Comparison of ENCODE assay signal across 16 cellular contexts in the genomic region with DNA sequence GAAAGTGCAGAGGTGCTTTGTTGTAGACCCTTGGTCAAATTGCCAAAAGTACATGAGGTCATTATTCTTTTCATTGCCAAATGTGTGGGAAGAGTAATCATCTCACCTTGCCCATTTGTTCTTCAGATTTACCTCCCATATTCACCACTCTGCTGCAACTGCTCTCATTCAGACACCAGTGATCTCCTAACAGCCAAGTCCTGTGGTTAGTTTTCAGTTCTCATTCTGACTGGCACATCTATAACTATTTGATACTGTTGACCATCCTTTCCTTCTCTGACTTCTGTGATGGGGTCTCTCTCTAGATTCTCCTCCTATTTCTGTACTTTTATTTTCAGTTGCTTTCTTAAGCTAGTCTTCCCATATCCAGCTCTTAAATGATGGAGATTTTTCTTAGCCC. TPM values are rescaled to one million over a fixed set of nuclear protein-coding genes. Genes with fewer than 3 reads are reported as not detected.
A peak's percentile ranks its signal among the peaks of the same experiment; 100 is the strongest.
DNase-seq lines count a peak whose midpoint lies in the region; ATAC-seq and TF ChIP-seq lines count a peak whose summit lies in the region.
"Had no signal": no experiment of that assay in that cellular context is flagged by ENCODE, and none has a peak within 500 bp of the region (broad histone marks: within the 10 kb centered on the region; RNA-seq: fewer than 3 reads in every experiment).

No MANE protein-coding gene starts in this region.

- intact Hi-C loops in A673 (cut with micrococcal nuclease; ENCODE audit: unreplicated experiment), result no loop called here
- intact Hi-C loops in lower leg skin (cut with DNase I; ENCODE audit: low total_unique reads), result no loop called here

- H3K27me3 ChIP-seq in A673 (replicated peaks; ENCODE audit: insufficient read depth, low read depth, low read length, poor library complexity), result no peaks in the 10 kb centered on the region

- no peak for DNase-seq in activated CD8-positive, alpha-beta memory T cell treated with anti-CD3 and anti-CD28 coated beads, Interleukin-2, amount 50 U/mL, for 48 hours
- DNase-seq in A673 (ENCODE audit: low spot score), result no peak
- no peak for DNase-seq in NOMO-1 treated with dmso at 0.1 percent for 144 hours (lab: John Stamatoyannopoulos, UW; ENCODE audit: unreplicated experiment)
- no peak for DNase-seq in lower leg skin (ENCODE audit: low spot score in 2 of 2)
- DNase-seq: activated B cell treated with CpG ODN at 0.5 μM for 24 hours, foreskin fibroblast, naive B cell, NCI-H146, NCI-H526, SW 1271, trophoblast cell had no signal

- CTCF ChIA-PET in A673 (lab: Charles Lee), result no interaction called here

- BruUV-seq in A673 (replicated peaks; lab: Mats Ljungman, UMichigan), result no TSS peak

- no peak for TF ChIP-seq POLR2A in lower leg skin (IDR thresholded peaks at IDR 0.05)

- no peaks in the 10 kb centered on the region for H3K4me1 ChIP-seq in A673 (ENCODE audit: insufficient read depth, low read length, poor library complexity, severe bottlenecking)

- peak; percentile 97 for ATAC-seq in GM18517 (IDR thresholded peaks at IDR 0.05; ENCODE audit: unreplicated experiment)
- peak; percentile 89 for ATAC-seq in GM21360 (IDR thresholded peaks at IDR 0.05; ENCODE audit: unreplicated experiment)
- peak; percentile 96 for ATAC-seq in HG02884 (IDR thresholded peaks at IDR 0.05; ENCODE audit: unreplicated experiment)
- peak; percentile 98 for ATAC-seq in HG03565 (IDR thresholded peaks at IDR 0.05; ENCODE audit: unreplicated experiment)
- ATAC-seq: K562 had no signal

- H3K36me3 ChIP-seq in A673 (ENCODE audit: insufficient read depth, low read length, poor library complexity, severe bottlenecking), result no peaks in the 10 kb centered on the region

- no peak overlapping the region for H3K27ac ChIP-seq in A673 (ENCODE audit: low read depth, low read length, poor library complexity, severe bottlenecking)

- TF ChIP-seq CTCF in A673 (conservative IDR thresholded peaks at IDR 0.05; ENCODE audit: low read depth, low read length), result no peak
- TF ChIP-seq CTCF in lower leg skin (IDR thresholded peaks at IDR 0.05), result no peak

- H3K9me3 ChIP-seq in A673 (ENCODE audit: low read depth, low read length, poor library complexity, severe bottlenecking), result no peaks in the 10 kb centered on the region

- POLR2A ChIA-PET in A673 (lab: Charles Lee; ENCODE audit: low non-redundant PET), result no interaction called here

- H3K4me3 ChIP-seq in A673 (ENCODE audit: low read depth, low read length, poor library complexity, severe bottlenecking), result no peak overlapping the region
- H3K4me3 ChIP-seq in lower leg skin (ENCODE audit: low read depth, poor library complexity, severe bottlenecking), result no peak overlapping the region
- H3K4me3 ChIP-seq: K562 had no signal

RNA-seq across cellular contexts. Expression of a gene that starts 39.8 kb away (rescaled TPM):
- total RNA-seq in A673 (2021) (not detected in 2 replicates), lower leg skin (under 1 TPM in 2 of 4 donors, not detected in 2; 0.12 to 0.58 TPM)
- total RNA-seq: activated B cell treated with CpG ODN at 0.5 μM for 24 hours, K562 had no signal
